7 cellular contexts compared by ENCODE assay signal in genomic region chr17:44101858-44102257, GRCh38. TPM values are rescaled to one million over a fixed set of nuclear protein-coding genes. Genes with fewer than 3 reads are reported as not detected.
DNase-seq lines count a peak whose midpoint lies in the region; TF ChIP-seq lines count a peak whose summit lies in the region.
"Not testable (repeated sequence)": the region's sequence is repeated elsewhere in the genome, so short reads cannot be mapped to it uniquely, and the experiment has no call there.

No MANE protein-coding gene starts in this region.

- H3K27ac Mint-ChIP-seq in HFFc6, result peak overlapping the region; percentile 84
- peak overlapping the region; percentile 83 for H3K27ac Mint-ChIP-seq in chondrocyte (ENCODE audit: unreplicated experiment)
- H3K27ac Mint-ChIP-seq in nephron, result peak overlapping the region in 2 of 3 experiments; percentile 52 to 68

- H3K4me1 ChIP-seq in SJSA1 (replicated peaks), result peaks cover 68% of the 10 kb centered on the region
- peaks cover 99% of the 10 kb centered on the region for H3K4me1 ChIP-seq in left ventricle myocardium inferior
- H3K4me1 ChIP-seq in skeletal muscle tissue (ENCODE audit: control insufficient read depth in 3 of 3, insufficient read depth in 3 of 3, low read length in 3 of 3), result peaks cover 67 to 86% (median 76%) of the 10 kb centered on the region in 3 donors

- H3K36me3 Mint-ChIP-seq in HFFc6 (ENCODE audit: low read depth), result peaks cover 13% of the 10 kb centered on the region
- H3K36me3 Mint-ChIP-seq in chondrocyte (ENCODE audit: low read depth); nephron (ENCODE audit: low read depth): not testable (repeated sequence)

- H3K4me1 Mint-ChIP-seq in HFFc6 (ENCODE audit: low read depth) (peaks cover 50% of the 10 kb centered on the region), chondrocyte (ENCODE audit: low read depth) (peaks cover 24% of the 10 kb centered on the region), nephron (peaks cover 34% of the 10 kb centered on the region)

- not testable (repeated sequence) for H3K9ac ChIP-seq in skeletal muscle tissue (ENCODE audit: low read depth in 1 of 3, low read length in 3 of 3)

- CTCF ChIA-PET in AG04450 (lab: Charles Lee), result interaction anchor here (1.0 to 3.1 kb wide), 2 partner anchors 14 to 18 kb away, joined by 4 to 14 read pairs; no protein-coding TSS in a partner anchor

- H3K27me3 Mint-ChIP-seq in HFFc6 (ENCODE audit: insufficient read depth); chondrocyte (ENCODE audit: low read depth); nephron (ENCODE audit: low read depth): not testable (repeated sequence)

- intact Hi-C loops in left ventricle myocardium inferior (cut with micrococcal nuclease), result not testable (repeated sequence)

- DNase-seq in AG04450 (ENCODE audit: low read depth, low spot score); HFFc6; SJSA1 (ENCODE audit: low read depth in 1 of 2, low spot score in 2 of 2); left ventricle myocardium inferior: not testable (repeated sequence)
- DNase-seq in chondrocyte (ENCODE audit: low spot score), result peak; percentile 46

- H3K4me3 ChIP-seq in AG04450 (ENCODE audit: low read depth, low read length); SJSA1; left ventricle myocardium inferior; skeletal muscle tissue (ENCODE audit: low read length in 3 of 3): not testable (repeated sequence)

- H3K27ac ChIP-seq in AG04450 (ENCODE audit: low read depth, low read length), result peak overlapping the region; percentile 31
- peak overlapping the region; percentile 92 for H3K27ac ChIP-seq in SJSA1
- H3K27ac ChIP-seq in left ventricle myocardium inferior (replicated peaks), result peak overlapping the region; percentile 75
- H3K27ac ChIP-seq in skeletal muscle tissue (ENCODE audit: low read depth, low read length), result peak overlapping the region; percentile 19

- POLR2A ChIA-PET in AG04450 (lab: Yijun Ruan, JAX), result not testable (repeated sequence)

- H3K9me3 Mint-ChIP-seq in HFFc6; chondrocyte (ENCODE audit: low read depth); nephron: not testable (repeated sequence)

- H3K27me3 ChIP-seq in AG04450 (ENCODE audit: control insufficient read depth, insufficient read depth, low read length); SJSA1 (replicated peaks); left ventricle myocardium inferior (ENCODE audit: low read depth); skeletal muscle tissue (ENCODE audit: control insufficient read depth in 3 of 3, insufficient read depth in 3 of 3, low read length in 3 of 3): not testable (repeated sequence)

- H3K36me3 ChIP-seq in SJSA1 (peaks cover 52% of the 10 kb centered on the region), skeletal muscle tissue (ENCODE audit: control insufficient read depth in 3 of 3, insufficient read depth in 3 of 3, low read length in 3 of 3) (peaks cover 9 to 16% (median 13%) of the 10 kb centered on the region in 3 donors)
- H3K36me3 ChIP-seq in left ventricle myocardium inferior, result not testable (repeated sequence)

- not testable (repeated sequence) for TF ChIP-seq CTCF in AG04450 (IDR thresholded peaks at IDR 0.05; ENCODE audit: low read depth, low read length); HFFc6 (IDR thresholded peaks at IDR 0.05); chondrocyte (IDR thresholded peaks at IDR 0.05); left ventricle myocardium inferior (IDR thresholded peaks at IDR 0.05; ENCODE audit: borderline replicate concordance); nephron (IDR thresholded peaks at IDR 0.05; ENCODE audit: unreplicated experiment in 3 of 3)

- not testable (repeated sequence) for H3K9me3 ChIP-seq in AG04450 (ENCODE audit: control insufficient read depth, insufficient read depth, low read length); SJSA1 (replicated peaks); left ventricle myocardium inferior (replicated peaks); skeletal muscle tissue (ENCODE audit: control insufficient read depth in 3 of 3, low read length in 3 of 3)

- H3K4me3 Mint-ChIP-seq in HFFc6, result peak overlapping the region; percentile 74; the same call in 1 of the 2 replicates
- H3K4me3 Mint-ChIP-seq in chondrocyte (ENCODE audit: unreplicated experiment); nephron: not testable (repeated sequence)

RNA-seq across cellular contexts. Expression of gene HDAC5, which starts 21.6 kb away (rescaled TPM):
- 21.3 and 36.7 TPM in 2 replicates for polyA plus RNA-seq in AG04450 (2011; rRNA removed)
- polyA minus RNA-seq in AG04450 (2011; rRNA and poly(A)+ RNA removed), result 46.9 and 72.0 TPM in 2 replicates
- total RNA-seq in HFFc6 (2021; fragmentation: NEBNext Ultra II Directional; extraction: Animal tissue kit (Norgen Biotek cat#: 25700)), result 10 to 100 TPM; 63.4 to 87.4 (median 78.7) TPM
- 143 and 298 TPM in 2 replicates for total RNA-seq in SJSA1 (2014; rRNA removed; shearing (Covaris generic))
- total RNA-seq in chondrocyte (46.3 to 51.2 TPM (median 47.0 TPM) in 3 replicates), left ventricle myocardium inferior (62.6 TPM), skeletal muscle tissue (44.4 TPM)

RNA-seq across cellular contexts. Expression of gene G6PC3, which starts 31.3 kb away (rescaled TPM):
- polyA plus RNA-seq in AG04450 (2011; rRNA removed), result 69.8 and 87.4 TPM in 2 replicates
- 74.2 and 110 TPM in 2 replicates for polyA minus RNA-seq in AG04450 (2011; rRNA and poly(A)+ RNA removed)
- total RNA-seq in HFFc6 (2021; fragmentation: NEBNext Ultra II Directional; extraction: Animal tissue kit (Norgen Biotek cat#: 25700)), result 100 to 1,000 TPM in 5 of 6 experiments, 10 to 100 TPM in 1; 96.6 to 123 (median 113) TPM
- 24.4 and 36.2 TPM in 2 replicates for total RNA-seq in SJSA1 (2014; rRNA removed; shearing (Covaris generic))
- total RNA-seq in chondrocyte (52.3 to 70.5 TPM (median 59.2 TPM) in 3 replicates), left ventricle myocardium inferior (29.3 TPM), skeletal muscle tissue (13.0 TPM)

RNA-seq across cellular contexts. Expression of gene LSM12, which starts 35.4 kb away (rescaled TPM):
- 46.5 and 57.5 TPM in 2 replicates for polyA plus RNA-seq in AG04450 (2011; rRNA removed)
- polyA minus RNA-seq in AG04450 (2011; rRNA and poly(A)+ RNA removed), result 72.6 and 81.7 TPM in 2 replicates
- 100 to 1,000 TPM in 1 of 6 experiments, 10 to 100 TPM in 5; 86.6 to 101 (median 94.5) TPM for total RNA-seq in HFFc6 (2021; fragmentation: NEBNext Ultra II Directional; extraction: Animal tissue kit (Norgen Biotek cat#: 25700))
- total RNA-seq in SJSA1 (2014; rRNA removed; shearing (Covaris generic)), result 44.0 and 69.7 TPM in 2 replicates
- total RNA-seq in chondrocyte (48.3 to 51.0 TPM (median 49.7 TPM) in 3 replicates), left ventricle myocardium inferior (41.2 TPM), skeletal muscle tissue (13.6 TPM)

RNA-seq across cellular contexts. Expression of gene HROB, which starts 39.9 kb away (rescaled TPM):
- 0.86 and 0.97 TPM in 2 replicates for polyA plus RNA-seq in AG04450 (2011; rRNA removed)
- 4.4 and 4.9 TPM in 2 replicates for polyA minus RNA-seq in AG04450 (2011; rRNA and poly(A)+ RNA removed)
- 1 to 10 TPM; 4.0 to 7.6 (median 6.7) TPM for total RNA-seq in HFFc6 (2021; fragmentation: NEBNext Ultra II Directional; extraction: Animal tissue kit (Norgen Biotek cat#: 25700))
- total RNA-seq in SJSA1 (2014; rRNA removed; shearing (Covaris generic)), result 10.1 and 10.2 TPM in 2 replicates
- total RNA-seq in chondrocyte (1.3 to 2.8 TPM (median 2.0 TPM) in 3 replicates), left ventricle myocardium inferior (0.27 TPM), skeletal muscle tissue (1.0 TPM)

Comparison
In these comparisons a context has a peak if more than half of its experiments do, and no peak if none do; other contexts are left out.
1. H3K27ac ChIP-seq: peak in every context shown above with its lines; median percentile 92 in SJSA1; 75 in left ventricle myocardium inferior; 31 in AG04450; 19 in skeletal muscle tissue.